Comparison of ENCODE assay signal across 10 cellular contexts in the genomic region with DNA sequence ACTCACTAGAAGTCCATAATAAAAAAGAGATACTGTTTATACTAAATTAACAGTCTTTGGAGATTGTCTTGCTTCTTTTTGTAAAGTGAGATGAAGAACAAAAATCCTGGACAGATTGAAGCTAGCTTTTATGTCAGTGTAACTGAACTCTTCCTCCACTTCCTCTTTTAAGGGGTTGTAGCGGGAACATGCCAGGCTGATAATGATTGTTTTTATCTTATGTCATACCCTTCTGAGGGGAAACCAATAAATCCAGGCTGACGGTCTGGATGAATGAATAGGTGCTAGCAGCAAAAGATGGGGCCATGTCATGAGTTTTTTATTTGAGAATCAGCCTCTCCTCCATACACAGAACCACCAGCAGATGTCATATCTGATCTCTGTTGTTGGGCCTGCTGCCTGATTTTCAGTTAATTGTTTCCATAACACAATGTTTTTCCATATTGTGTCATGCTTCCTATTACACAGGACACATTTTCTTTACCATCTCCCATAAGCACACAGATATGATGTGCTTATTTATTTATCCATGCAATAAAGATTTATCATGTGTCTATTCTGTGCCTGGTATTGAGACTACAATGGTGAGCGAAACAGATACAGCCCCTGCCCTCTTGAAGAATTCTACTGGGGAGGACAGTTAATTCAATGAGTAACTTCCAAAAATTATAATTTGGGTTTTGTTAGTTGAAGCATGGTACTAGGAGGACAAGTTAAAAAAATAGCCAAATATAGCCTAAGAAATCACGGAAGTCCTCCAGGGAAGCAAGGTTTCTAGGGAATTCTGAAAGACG. TPM values are rescaled to one million over a fixed set of nuclear protein-coding genes. Genes with fewer than 3 reads are reported as not detected.
DNase-seq lines count a peak whose midpoint lies in the region; ATAC-seq and TF ChIP-seq lines count a peak whose summit lies in the region.
"Had no signal": no experiment of that assay in that cellular context is flagged by ENCODE, and none has a peak within 500 bp of the region (broad histone marks: within the 10 kb centered on the region; RNA-seq: fewer than 3 reads in every experiment).

No MANE protein-coding gene starts in this region.

- H3K27ac Mint-ChIP-seq in glutamatergic neuron (ENCODE audit: unreplicated experiment) = no peak overlapping the region
- H3K27ac Mint-ChIP-seq: activated T-helper 1 cell treated with anti-CD3 and anti-CD28 coated beads, Interleukin-12 subunit alpha, Interleukin-12 subunit beta, Interleukin-2, Interleukin-4 antibody, amounts not matched to agents 30 ng/mL and 10 ng/mL and 1 ng/mL, durations not matched to agents 14 hours and 24 hours and 36 hours had no signal

- no peaks in the 10 kb centered on the region for H3K36me3 Mint-ChIP-seq in glutamatergic neuron (ENCODE audit: unreplicated experiment)

- no peak for ATAC-seq in HG03175 (IDR thresholded peaks at IDR 0.05; ENCODE audit: unreplicated experiment)

- TF ChIP-seq CTCF in glutamatergic neuron (IDR thresholded peaks at IDR 0.05; ENCODE audit: partially characterized antibody, unreplicated experiment) = no peak

- peak; percentile 41 for DNase-seq in D341Med (ENCODE audit: low spot score)
- peak; percentile 62 for DNase-seq in KBM-7
- DNase-seq in RPMI8226 = peak; percentile 11
- peak; percentile 17 for DNase-seq in glomerular visceral epithelial cell (ENCODE audit: extremely low spot score)
- no peak for DNase-seq in activated CD8-positive, alpha-beta memory T cell treated with anti-CD3 and anti-CD28 coated beads for 24 hours
- DNase-seq in glutamatergic neuron = no peak
- no peak for DNase-seq in C1 segment of cervical spinal cord (lab: John Stamatoyannopoulos, UW)
- DNase-seq: left colon had no signal

- no peaks in the 10 kb centered on the region for H3K4me1 Mint-ChIP-seq in glutamatergic neuron (ENCODE audit: low read depth, unreplicated experiment)

- in situ Hi-C loops in KBM-7 (cut with MboI; ENCODE audit: low pct_unique_long_range_greater_than_20kb, low sequenced_read_pairs) = no loop called here

- peaks cover 5% of the 10 kb centered on the region for H3K27me3 Mint-ChIP-seq in glutamatergic neuron (ENCODE audit: unreplicated experiment)

- H3K4me3 Mint-ChIP-seq in glutamatergic neuron (ENCODE audit: unreplicated experiment) = no peak overlapping the region
- H3K4me3 Mint-ChIP-seq: activated T-helper 1 cell treated with anti-CD3 and anti-CD28 coated beads, Interleukin-12 subunit alpha, Interleukin-12 subunit beta, Interleukin-2, Interleukin-4 antibody, amounts not matched to agents 30 ng/mL and 10 ng/mL and 1 ng/mL, durations not matched to agents 14 hours and 24 hours and 36 hours had no signal

- H3K9me3 Mint-ChIP-seq in glutamatergic neuron (ENCODE audit: unreplicated experiment) = no peaks in the 10 kb centered on the region
- H3K9me3 Mint-ChIP-seq: activated T-helper 1 cell treated with anti-CD3 and anti-CD28 coated beads, Interleukin-12 subunit alpha, Interleukin-12 subunit beta, Interleukin-2, Interleukin-4 antibody, amounts not matched to agents 30 ng/mL and 10 ng/mL and 1 ng/mL, durations not matched to agents 14 hours and 24 hours and 36 hours had no signal

RNA-seq across cellular contexts. Expression of gene CRY1, which starts 33.5 kb away (rescaled TPM):
- total RNA-seq in glutamatergic neuron (ENCODE audit: unreplicated experiment) = 10.1 TPM

Comparison
In these comparisons a context has a peak if more than half of its experiments do, and no peak if none do; other contexts are left out.
1. DNase-seq: peak in D341Med (single experiment), KBM-7 (single experiment), RPMI8226 (single experiment) and glomerular visceral epithelial cell (single experiment); none in activated CD8-positive, alpha-beta memory T cell treated with anti-CD3 and anti-CD28 coated beads for 24 hours (single experiment), glutamatergic neuron (single experiment) and C1 segment of cervical spinal cord (0 of 14).